8 cellular contexts compared by ENCODE assay signal in the genomic region with DNA sequence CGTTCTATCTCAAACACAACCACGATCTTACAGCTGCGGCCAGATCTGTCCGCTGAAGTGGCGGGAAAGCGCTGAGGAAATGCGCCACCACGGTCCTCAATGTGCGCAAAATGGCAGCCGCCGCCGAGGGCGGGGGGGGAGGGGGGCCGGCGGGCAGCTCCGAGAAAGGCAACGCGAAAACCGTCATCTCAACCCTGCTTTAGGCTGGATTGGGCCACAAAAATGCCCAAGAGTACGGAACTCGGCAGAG. TPM values are rescaled to one million over a fixed set of nuclear protein-coding genes. Genes with fewer than 3 reads are reported as not detected.
DNase-seq lines count a peak whose midpoint lies in the region; ATAC-seq and TF ChIP-seq lines count a peak whose summit lies in the region.

No MANE protein-coding gene starts in this region.

- 0% methylated on average over 4 to 21 of the region's 21 CpGs for WGBS in heart left ventricle, 4 donors

- no peaks in the 10 kb centered on the region for H3K9me3 ChIP-seq in heart left ventricle

- no peak for TF ChIP-seq CTCF in heart left ventricle (IDR thresholded peaks at IDR 0.05)

- H3K4me1 ChIP-seq in heart left ventricle, result peaks cover 0 to 66% (median 38%) of the 10 kb centered on the region in 12 donors

- intact Hi-C loops in heart left ventricle (cut with DNase I), result loop anchor here in 1 of 10 donors (1.0 kb wide), 1 partner anchor 28 kb away; the partner anchor contains the start of gene GEMIN6

- ATAC-seq in GM19372 (IDR thresholded peaks at IDR 0.05; ENCODE audit: low read depth, unreplicated experiment) (peak; percentile 38), HG03442 (IDR thresholded peaks at IDR 0.05; ENCODE audit: unreplicated experiment) (peak; percentile 30), heart left ventricle (peak; percentile 40 to 75 (median 70))

- DNase-seq in AG20443 (ENCODE audit: low spot score) (peak; percentile 75), RKO (ENCODE audit: low spot score) (peak; percentile 61), heart left ventricle (peak; percentile 55 to 84 (median 71)), pons (ENCODE audit: low spot score) (peak; percentile 61), ureter (ENCODE audit: low spot score) (peak; percentile 76)
- peak; percentile 74 for DNase-seq in activated naive CD4-positive, alpha-beta T cell treated with anti-CD3 and anti-CD28 coated beads, Interleukin-2, amount 50 U/mL, for 16 hours

- H3K4me3 ChIP-seq in heart left ventricle, result peak overlapping the region; percentile 61 to 98 (median 86)

- TF ChIP-seq POLR2A in heart left ventricle (IDR thresholded peaks at IDR 0.05), result no peak

- peak overlapping the region; percentile 90 to 99 (median 98) for H3K27ac ChIP-seq in heart left ventricle

- H3K36me3 ChIP-seq in heart left ventricle, result peaks cover 0 to 45% (median 38%) of the 10 kb centered on the region in 9 donors

- H3K27me3 ChIP-seq in heart left ventricle, result no peaks in the 10 kb centered on the region

RNA-seq across cellular contexts. Expression of gene SRSF7, which starts 0.4 kb away (rescaled TPM):
- 10 to 100 TPM; 28.1 to 75.0 (median 43.9) TPM for total RNA-seq in heart left ventricle
- 100 to 1,000 TPM in 1 of 2 donors, 10 to 100 TPM in 1; 42.2 to 101 TPM for polyA plus RNA-seq in heart left ventricle
- total RNA-seq in ureter, result 162 TPM

RNA-seq across cellular contexts. Expression of gene GEMIN6, which starts 27.3 kb away (rescaled TPM):
- total RNA-seq in heart left ventricle (1 to 10 TPM; 4.0 to 9.8 (median 7.2) TPM), ureter (13.6 TPM)
- 1 to 10 TPM; 6.8 to 9.0 TPM for polyA plus RNA-seq in heart left ventricle

Comparison
In these comparisons a context has a peak if more than half of its experiments do, and no peak if none do; other contexts are left out.
1. Peak in every context shown above with its lines: DNase-seq, ATAC-seq, H3K4me3 ChIP-seq and H3K27ac ChIP-seq.